ENCODE assay signal across 25 cellular contexts in the genomic region with DNA sequence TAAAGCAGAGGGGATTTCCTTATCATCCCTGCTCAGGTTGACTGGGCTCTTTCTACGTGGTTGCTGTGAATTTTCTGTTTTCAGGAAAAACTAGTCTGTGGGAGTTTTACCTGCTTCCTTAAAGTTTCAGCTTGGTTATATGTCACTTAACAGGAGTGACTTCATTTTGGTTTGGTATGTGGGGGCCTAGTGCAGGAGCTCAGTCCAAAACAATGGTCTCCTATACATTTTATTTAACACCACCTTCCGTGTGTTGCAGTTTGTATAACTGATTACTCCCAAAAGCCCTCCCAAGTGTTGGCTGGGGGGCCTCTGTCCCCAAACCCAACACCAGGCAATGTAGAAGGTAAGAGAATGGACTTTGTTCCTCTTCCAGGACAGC. TPM values are rescaled to one million over a fixed set of nuclear protein-coding genes. Genes with fewer than 3 reads are reported as not detected.
DNase-seq lines count a peak whose midpoint lies in the region; ATAC-seq, FAIRE-seq and TF ChIP-seq lines count a peak whose summit lies in the region.
"Had no signal": no experiment of that assay in that cellular context is flagged by ENCODE, and none has a peak within 500 bp of the region (broad histone marks: within the 10 kb centered on the region; RNA-seq: fewer than 3 reads in every experiment).

No MANE protein-coding gene starts in this region.

- peaks cover 0 to 4% of the 10 kb centered on the region in 2 donors for H3K27me3 Mint-ChIP-seq in T-cell

- no peaks in the 10 kb centered on the region for H3F3A ChIP-seq in SK-N-SH (replicated peaks; ENCODE audit: insufficient read depth)

- H3K4me1 ChIP-seq in BLaER1 (peaks cover 34% of the 10 kb centered on the region), GM12878 (ENCODE audit: control insufficient read depth, insufficient read depth, low read length) (peaks cover 16% of the 10 kb centered on the region), spleen (peaks cover 0 to 28% (median 6%) of the 10 kb centered on the region in 6 donors), SK-N-SH (ENCODE audit: control insufficient read depth in 1 of 2, insufficient read depth in 2 of 2, low read depth in 1 of 2, low read length in 1 of 2) (no peaks in the 10 kb centered on the region; a peak in 1 of 4 replicates)
- H3K4me1 ChIP-seq: thyroid gland had no signal

- DNase-seq in T-cell = no peak
- DNase-seq in GM12878 (ENCODE audit: low read depth, low spot score) = no peak
- no peak for DNase-seq in frontal cortex (ENCODE audit: low spot score in 2 of 2)
- DNase-seq in spleen = no peak
- DNase-seq in D341Med (ENCODE audit: low spot score) = no peak
- no peak for DNase-seq in SK-N-SH
- DNase-seq: Calu3; GOT3; hippocampal formation; Karpas-422; kidney; mammary epithelial cell; NCI-H1105; NCI-H82; stimulated activated CD4-positive, alpha-beta T cell treated with anti-CD3 and anti-CD28 coated beads, Interleukin-4, amount 100 ng/mL, for 24 hours; thyroid gland had no signal

- H3K9ac ChIP-seq in BLaER1 = no peak overlapping the region
- H3K9ac ChIP-seq in GM12878 (ENCODE audit: control insufficient read depth, insufficient read depth, low read length) = no peak overlapping the region
- no peak overlapping the region for H3K9ac ChIP-seq in SK-N-SH

- H3K9me3 ChIP-seq in BLaER1 = 0 out of 2 replicates have a peak, but pooled peaks cover 5% of the 10 kb centered on the region
- no peaks in the 10 kb centered on the region; the same call in 2 of the 3 replicates for H3K9me3 ChIP-seq in GM12878 (replicated peaks; ENCODE audit: control insufficient read depth, insufficient read depth, low read length)
- H3K9me3 ChIP-seq in spleen = no peaks in the 10 kb centered on the region
- H3K9me3 ChIP-seq in SK-N-SH = no peaks in the 10 kb centered on the region
- H3K9me3 ChIP-seq: thyroid gland had no signal

- peak overlapping the region; percentile 60 to 75 for H3K27ac Mint-ChIP-seq in T-cell

- H3K9me3 Mint-ChIP-seq in T-cell = no peaks in the 10 kb centered on the region

- TF ChIP-seq POLR2A in GM12878 (IDR thresholded peaks at IDR 0.05; ENCODE audit: low read depth, low read length) (no peak), spleen (IDR thresholded peaks at IDR 0.05) (no peak)

- POLR2A ChIA-PET in T-cell (lab: Charles Lee) (interaction anchor here (0.6 to 1.1 kb wide), 7 partner anchors 9 to 514 kb away, joined by 3 to 6 read pairs (median 4); no protein-coding TSS in a partner anchor), GM12878 (lab: Charles Lee) (interaction anchor here (0.8 to 1.1 kb wide), 3 partner anchors 19 to 41 kb away, joined by 3 to 4 read pairs (median 4); no protein-coding TSS in a partner anchor), SK-N-SH (lab: Yijun Ruan, JAX) (no interaction called here)

- no peaks in the 10 kb centered on the region for H3K36me3 Mint-ChIP-seq in T-cell

- peak overlapping the region; percentile 54 to 69 (median 56) for H3K4me3 Mint-ChIP-seq in T-cell
- H3K4me3 Mint-ChIP-seq: nephron had no signal

- in situ Hi-C loops in GM12878 (cut with MboI) = loop anchor here (25.0 kb wide), 2 partner anchors 784 to 884 kb away; no protein-coding TSS in a partner anchor

- RAD21 ChIA-PET in GM12878 (lab: Charles Lee; ENCODE audit: unreplicated experiment) = interaction anchor here (0.6 to 6.0 kb wide), 6 partner anchors 13 to 167 kb away, joined by 3 to 93 read pairs (median 6); no protein-coding TSS in a partner anchor

- H3K27ac ChIP-seq in BLaER1 = no peak overlapping the region
- H3K27ac ChIP-seq in GM12878 (ENCODE audit: control insufficient read depth, insufficient read depth) = no peak overlapping the region; the same call in 1 of the 2 replicates
- no peak overlapping the region for H3K27ac ChIP-seq in spleen
- H3K27ac ChIP-seq in SK-N-SH (ENCODE audit: low read depth in 2 of 2, low read length in 1 of 2) = no peak overlapping the region
- H3K27ac ChIP-seq: thyroid gland had no signal

- H4K20me1 ChIP-seq in BLaER1 = no peaks in the 10 kb centered on the region
- no peaks in the 10 kb centered on the region for H4K20me1 ChIP-seq in GM12878 (ENCODE audit: control insufficient read depth, insufficient read depth)
- H4K20me1 ChIP-seq in SK-N-SH (ENCODE audit: insufficient read depth) = no peaks in the 10 kb centered on the region

- H3K27me3 ChIP-seq in BLaER1 (no peaks in the 10 kb centered on the region), GM12878 (replicated peaks in 1 of 2; ENCODE audit: control insufficient read depth in 2 of 2, insufficient read depth in 2 of 2, low read length in 1 of 2) (no peaks in the 10 kb centered on the region), spleen (replicated peaks in 1 of 7) (no peaks in the 10 kb centered on the region), SK-N-SH (ENCODE audit: insufficient read depth) (no peaks in the 10 kb centered on the region)
- H3K27me3 ChIP-seq: thyroid gland had no signal

- peaks cover 29 to 69% (median 55%) of the 10 kb centered on the region in 3 donors for H3K4me1 Mint-ChIP-seq in T-cell
- H3K4me1 Mint-ChIP-seq: nephron had no signal

- SMC1A ChIA-PET in GM12878 (lab: Charles Lee; ENCODE audit: uncharacterized antibody, unreplicated experiment) = interaction anchor here (0.6 to 8.1 kb wide), 10 partner anchors 9 to 796 kb away, joined by 3 to 40 read pairs (median 5); no protein-coding TSS in a partner anchor

- no TSS peak for BruUV-seq in GM12878 (replicated peaks; lab: Mats Ljungman, UMichigan)

- TF ChIP-seq RAD21 in GM12878 (IDR thresholded peaks at IDR 0.05; ENCODE audit: insufficient read depth, low read depth, low read length) (no peak), SK-N-SH (IDR thresholded peaks at IDR 0.05; ENCODE audit: low read length) (no peak)

- CTCF ChIA-PET in T-cell (lab: Charles Lee) = interaction anchor here (0.6 to 2.3 kb wide), 9 partner anchors 9 to 407 kb away, joined by 3 to 17 read pairs (median 4); no protein-coding TSS in a partner anchor
- CTCF ChIA-PET in GM12878 (lab: Yijun Ruan, JAX) = interaction anchor here (1.0 to 7.3 kb wide), 4 partner anchors 11 to 41 kb away, joined by 5 to 163 read pairs (median 14); no protein-coding TSS in a partner anchor
- CTCF ChIA-PET in SK-N-SH (lab: Yijun Ruan, JAX) = interaction anchor here (1.6 to 2.3 kb wide), 2 partner anchors 23 to 27 kb away, joined by 5 to 7 read pairs; no protein-coding TSS in a partner anchor

- no peaks in the 10 kb centered on the region for H3K79me2 ChIP-seq in GM12878 (ENCODE audit: control insufficient read depth, insufficient read depth, low read length)
- no peaks in the 10 kb centered on the region for H3K79me2 ChIP-seq in SK-N-SH (ENCODE audit: insufficient read depth)

- H3K9me2 ChIP-seq in SK-N-SH = no peaks in the 10 kb centered on the region

- 65% methylated on average over 2 of the region's 2 CpGs for WGBS in GM12878 (ENCODE audit: insufficient coverage, insufficient replicate concordance, low lambda C conversion rate, missing lambda C conversion rate)
- 60 to 81% (median 68%) methylated on average over 2 of the region's 2 CpGs for WGBS in spleen, 5 donors
- 69% methylated on average over 2 of the region's 2 CpGs for WGBS in SK-N-SH (ENCODE audit: low lambda C conversion rate)

- ATAC-seq in T-cell (replicated peaks in 1 of 4) (peak in 3 of 4 experiments; percentile 12 to 21 (median 17)), GM12878 (peak; percentile 7)
- ATAC-seq: Panc1 had no signal

- FAIRE-seq in GM12878 (lab: Jason Lieb, UNC) = no peak
- FAIRE-seq in frontal cortex (lab: Jason Lieb, UNC) = no peak
- FAIRE-seq: kidney had no signal

- H3K4me2 ChIP-seq in BLaER1 = peak overlapping the region; percentile 61
- no peak overlapping the region for H3K4me2 ChIP-seq in GM12878 (ENCODE audit: control insufficient read depth, insufficient read depth)
- H3K4me2 ChIP-seq in SK-N-SH = no peak overlapping the region

- intact Hi-C loops in GM12878 (cut with micrococcal nuclease; ENCODE audit: unreplicated experiment) (loop anchor here (2.0 to 5.0 kb wide), 3 partner anchors 23 to 889 kb away; no protein-coding TSS in a partner anchor), spleen (cut with DNase I; ENCODE audit: low total_unique reads) (no loop called here)

- 0 out of 4 replicates have a peak, but pooled peaks of 1 of the 2 experiments have one; percentile 22 for TF ChIP-seq EP300 in GM12878 (IDR thresholded peaks at IDR 0.05; ENCODE audit: borderline replicate concordance in 1 of 2, control insufficient read depth in 1 of 2, low read depth in 2 of 2, low read length in 2 of 2)
- TF ChIP-seq EP300 in SK-N-SH (IDR thresholded peaks at IDR 0.05; ENCODE audit: borderline replicate concordance in 1 of 2, low read depth in 1 of 2, low read length in 1 of 2) = no peak

- no peaks in the 10 kb centered on the region for H3K36me3 ChIP-seq in BLaER1
- no peaks in the 10 kb centered on the region for H3K36me3 ChIP-seq in GM12878 (ENCODE audit: control insufficient read depth in 2 of 2, insufficient read depth in 2 of 2, low read length in 1 of 2)
- H3K36me3 ChIP-seq in spleen = no peaks in the 10 kb centered on the region
- H3K36me3 ChIP-seq in SK-N-SH (replicated peaks in 1 of 2; ENCODE audit: control insufficient read depth in 1 of 2, insufficient read depth in 2 of 2, low read length in 1 of 2) = no peaks in the 10 kb centered on the region
- H3K36me3 ChIP-seq: thyroid gland had no signal

- TF ChIP-seq CTCF in GM12878 (IDR thresholded peaks at IDR 0.05 in 2 of 3, conservative IDR thresholded peaks at IDR 0.05 in 1 of 3; ENCODE audit: control insufficient read depth in 2 of 3, extremely low read depth in 1 of 3, insufficient read depth in 1 of 3, low read depth in 3 of 3, low read length in 3 of 3) = no peak
- TF ChIP-seq CTCF in spleen (IDR thresholded peaks at IDR 0.05 in 8 of 11, conservative IDR thresholded peaks at IDR 0.05 in 3 of 11) = no peak
- TF ChIP-seq CTCF in SK-N-SH (IDR thresholded peaks at IDR 0.05) = no peak

- H2AFZ ChIP-seq in GM12878 (ENCODE audit: control insufficient read depth, low read depth, low read length) (no peak overlapping the region; the same call in 1 of the 2 replicates), SK-N-SH (ENCODE audit: low read depth) (no peak overlapping the region)

- H3K4me3 ChIP-seq in BLaER1 = no peak overlapping the region
- peak overlapping the region; percentile 26; the same call in 1 of the 2 replicates for H3K4me3 ChIP-seq in GM08714 (ENCODE audit: low read length)
- H3K4me3 ChIP-seq in GM12878 = no peak overlapping the region
- no peak overlapping the region for H3K4me3 ChIP-seq in spleen
- H3K4me3 ChIP-seq in SK-N-SH (ENCODE audit: low read depth in 2 of 2, low read length in 1 of 2) = no peak overlapping the region
- H3K4me3 ChIP-seq: skin epidermis, thyroid gland had no signal

RNA-seq across cellular contexts. Expression of a gene that starts 5.3 kb away (rescaled TPM):
- under 1 TPM in 4 of 5 donors, not detected in 1; 0.18 to 0.63 (median 0.43) TPM for total RNA-seq in T-cell
- 10.0 and 12.5 TPM in 2 replicates for total RNA-seq in GM12878 (2013; cell fraction: nucleolus; rRNA removed)
- total RNA-seq in GM12878 (2014; rRNA removed) = 0.49 and 0.62 TPM in 2 replicates
- 0.54 and 0.60 TPM in 2 replicates for total RNA-seq in GM12878 (2014; rRNA removed; fragmentation: Illumina TruSeq; extraction: Trizol)
- total RNA-seq in GM12878 (2021) = 0.19 and 0.64 TPM in 2 replicates
- 0.10 TPM for polyA plus RNA-seq in GM12878 (2011; ENCODE audit: low read depth)
- polyA plus RNA-seq in GM12878 (2011; rRNA removed) = 6.4 and 9.2 TPM in 2 replicates
- polyA plus RNA-seq in GM12878 (2011; cell fraction: cytosol; rRNA removed) = 2.2 and 3.0 TPM in 2 replicates
- polyA plus RNA-seq in GM12878 (2011; cell fraction: nucleus; rRNA removed) = 3.0 and 3.6 TPM in 2 replicates
- 0.24 and 0.38 TPM in 2 replicates for polyA plus RNA-seq in GM12878 (2012)
- 0.56 and 0.63 TPM in 2 replicates for polyA plus RNA-seq in GM12878 (2014; fragmentation: Illumina TruSeq; extraction: Trizol)
- under 1 TPM; 0.16 to 0.18 TPM for polyA plus RNA-seq in GM12878 (2014; fragmentation: Nextera tagmentation; extraction: Ambion mirVana)
- polyA plus RNA-seq in GM12878 (2014; rRNA removed) = 0.20 and 0.27 TPM in 2 replicates
- polyA plus RNA-seq in GM12878 (2016; fragmentation: Nextera tagmentation; extraction: Ambion mirVana) = 1 to 10 TPM; 1.3 to 1.7 TPM
- 5.0 and 9.8 TPM in 2 replicates for polyA minus RNA-seq in GM12878 (2011; rRNA and poly(A)+ RNA removed)
- 1.7 and 2.2 TPM in 2 replicates for polyA minus RNA-seq in GM12878 (2011; cell fraction: cytosol; rRNA and poly(A)+ RNA removed)
- 7.1 and 7.4 TPM in 2 replicates for polyA minus RNA-seq in GM12878 (2011; cell fraction: nucleus; rRNA and poly(A)+ RNA removed)
- not detected for total RNA-seq in frontal cortex
- total RNA-seq in spleen = 1 to 10 TPM in 3 of 7 donors, under 1 TPM in 3, not detected in 1; 0.38 to 1.2 (median 0.86) TPM
- under 1 TPM in 2 of 3 donors, not detected in 1; 0.07 to 0.08 TPM for polyA plus RNA-seq in spleen
- not detected in 2 replicates for polyA plus RNA-seq in SK-N-SH (2012; rRNA removed)
- not detected in 2 replicates for polyA plus RNA-seq in SK-N-SH (2012; cell fraction: cytosol; rRNA removed)
- polyA plus RNA-seq in SK-N-SH (2012; cell fraction: nucleus; rRNA removed) = not detected in 2 replicates
- total RNA-seq: Calu3, cardiac septum, G401, mammary epithelial cell, posterior vena cava, thyroid gland had no signal
- polyA plus RNA-seq: adipose tissue, mammary epithelial cell had no signal

RNA-seq across cellular contexts. Expression of a gene that starts 36.8 kb away (rescaled TPM):
- total RNA-seq in T-cell (not detected), GM12878 (2014; rRNA removed) (not detected in 2 replicates), GM12878 (2014; rRNA removed; fragmentation: Illumina TruSeq; extraction: Trizol) (not detected in 2 replicates), GM12878 (2021) (not detected in 2 replicates), frontal cortex (under 0.01 TPM), spleen (not detected)
- total RNA-seq in GM12878 (2013; cell fraction: nucleolus; rRNA removed) = not detected in 2 replicates
- polyA plus RNA-seq in GM12878 (2011; ENCODE audit: low read depth) = not detected
- polyA plus RNA-seq in GM12878 (2011; rRNA removed) (not detected in 2 replicates), GM12878 (2014; fragmentation: Illumina TruSeq; extraction: Trizol) (not detected in 2 replicates), GM12878 (2014; fragmentation: Nextera tagmentation; extraction: Ambion mirVana) (not detected), GM12878 (2014; rRNA removed) (not detected in 2 replicates), GM12878 (2016; fragmentation: Nextera tagmentation; extraction: Ambion mirVana) (not detected), spleen (not detected), SK-N-SH (2012; rRNA removed) (not detected in 2 replicates)
- not detected in 2 replicates for polyA plus RNA-seq in GM12878 (2011; cell fraction: cytosol; rRNA removed)
- not detected in 2 replicates for polyA plus RNA-seq in GM12878 (2011; cell fraction: nucleus; rRNA removed)
- polyA plus RNA-seq in GM12878 (2012) = not detected in 2 replicates
- polyA minus RNA-seq in GM12878 (2011; rRNA and poly(A)+ RNA removed) = not detected in 2 replicates
- polyA minus RNA-seq in GM12878 (2011; cell fraction: cytosol; rRNA and poly(A)+ RNA removed) = not detected in 2 replicates
- not detected in 2 replicates for polyA minus RNA-seq in GM12878 (2011; cell fraction: nucleus; rRNA and poly(A)+ RNA removed)
- not detected in 2 replicates for polyA plus RNA-seq in SK-N-SH (2012; cell fraction: cytosol; rRNA removed)
- polyA plus RNA-seq in SK-N-SH (2012; cell fraction: nucleus; rRNA removed) = not detected in 2 replicates
- total RNA-seq: Calu3, cardiac septum, G401, kidney, mammary epithelial cell, posterior vena cava, thyroid gland had no signal
- polyA plus RNA-seq: adipose tissue, mammary epithelial cell had no signal
